ENCODE assay signal across 20 cellular contexts in the genomic region with DNA sequence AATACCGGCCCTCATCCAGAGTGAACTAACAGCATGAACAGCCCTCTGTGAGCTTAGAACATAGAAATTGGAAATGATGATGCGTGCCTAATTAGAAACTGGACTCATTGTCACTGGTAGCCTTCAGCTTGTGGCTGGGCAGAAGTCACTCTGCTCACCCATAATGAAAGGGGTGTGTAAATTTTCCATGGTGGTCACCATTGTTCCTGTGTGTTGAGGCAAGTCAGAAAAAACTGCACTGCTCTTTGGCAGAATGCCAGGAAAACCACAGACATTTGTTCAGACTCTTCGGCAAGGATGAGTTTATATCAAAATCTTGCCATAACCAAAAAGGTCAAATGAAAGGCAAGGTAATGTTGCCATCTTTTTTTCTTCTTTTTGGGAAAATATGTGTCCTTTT.
DNase-seq lines count a peak whose midpoint lies in the region; ATAC-seq and TF ChIP-seq lines count a peak whose summit lies in the region.
"Had no signal": no experiment of that assay in that cellular context is flagged by ENCODE, and none has a peak within 500 bp of the region (broad histone marks: within the 10 kb centered on the region; RNA-seq: fewer than 3 reads in every experiment).

No MANE protein-coding gene starts in this region.

- H3K36me3 ChIP-seq in BE2C (no peaks in the 10 kb centered on the region), body of pancreas (replicated peaks in 1 of 2; ENCODE audit: insufficient read depth in 1 of 2, low read depth in 2 of 2) (no peaks in the 10 kb centered on the region)
- H3K36me3 ChIP-seq: gastrocnemius medialis, SJSA1 had no signal

- H3K4me3 ChIP-seq in BE2C (ENCODE audit: low read depth, low read length) (no peak overlapping the region), body of pancreas (no peak overlapping the region)
- H3K4me3 ChIP-seq: gastrocnemius medialis, mucosa of descending colon, SJSA1, testis had no signal

- no peaks in the 10 kb centered on the region for H3K4me1 ChIP-seq in BE2C
- H3K4me1 ChIP-seq in body of pancreas, result no peaks in the 10 kb centered on the region
- H3K4me1 ChIP-seq: gastrocnemius medialis, SJSA1, testis had no signal

- DNase-seq in BE2C, result peak; percentile 16
- DNase-seq in Caki2 (ENCODE audit: low read depth), result peak; percentile 26
- peak; percentile 65 for DNase-seq in NCI-H69 (lab: John Stamatoyannopoulos, UW)
- DNase-seq in cerebellar cortex (ENCODE audit: low spot score), result peak; percentile 6
- no peak for DNase-seq in NCI-H524 treated with DMSO at 0.1 percent for 48 hours (lab: John Stamatoyannopoulos, UW)
- DNase-seq in activated T-cell treated with anti-CD3 and anti-CD28 coated beads, Interleukin-2, amount 50 U/mL, for 48 hours, result no peak
- DNase-seq in ecto neural progenitor cell (ENCODE audit: low spot score), result no peak
- no peak for DNase-seq in body of pancreas
- DNase-seq: activated CD4-positive, CD25-positive, alpha-beta regulatory T cell treated with anti-CD3 and anti-CD28 coated beads, Interleukin-2, amount 50 U/mL, for 72 hours; activated CD8-positive, alpha-beta memory T cell treated with anti-CD3 and anti-CD28 coated beads for 24 hours; activated naive CD8-positive, alpha-beta T cell treated with anti-CD3 and anti-CD28 coated beads for 36 hours; gastrocnemius medialis; mucosa of descending colon; NCI-H446 treated with DMSO at 0.1 percent for 48 hours; PC-3; testis had no signal

- no peak for ATAC-seq in body of pancreas
- ATAC-seq: gastrocnemius medialis; left lobe of liver; mucosa of descending colon; PC-3; stimulated activated effector memory CD8-positive, alpha-beta T cell treated with anti-CD3 and anti-CD28 coated beads, Interleukin-12 subunit alpha, Interleukin-12 subunit beta, amount 100 ng/mL, for 72 hours had no signal

- no peak overlapping the region for H3K27ac ChIP-seq in body of pancreas
- H3K27ac ChIP-seq: epithelial cell of prostate, gastrocnemius medialis, SJSA1, testis had no signal

- H3K27me3 ChIP-seq in BE2C, result no peaks in the 10 kb centered on the region
- no peaks in the 10 kb centered on the region for H3K27me3 ChIP-seq in body of pancreas
- H3K27me3 ChIP-seq: gastrocnemius medialis, SJSA1, testis had no signal

- intact Hi-C loops in body of pancreas (cut with DNase I), result no loop called here

- in situ Hi-C loops in Caki2 (cut with HindIII; ENCODE audit: low pct_unique_long_range_greater_than_20kb, low sequenced_read_pairs), result no loop called here

- no peak for TF ChIP-seq POLR2A in body of pancreas (IDR thresholded peaks at IDR 0.05)

- WGBS in body of pancreas, 2 donors, result 55 to 66% methylated on average over 3 of the region's 3 CpGs

- TF ChIP-seq CTCF in BE2C (IDR thresholded peaks at IDR 0.05; ENCODE audit: low read depth, low read length) (no peak), body of pancreas (IDR thresholded peaks at IDR 0.05) (no peak)

- H3K9me3 ChIP-seq in BE2C (no peaks in the 10 kb centered on the region), body of pancreas (no peaks in the 10 kb centered on the region)
- H3K9me3 ChIP-seq: gastrocnemius medialis, mucosa of descending colon, SJSA1, testis had no signal

Comparison
In these comparisons a context has a peak if more than half of its experiments do, and no peak if none do; other contexts are left out.
1. DNase-seq: peak in BE2C (single experiment), Caki2 (single experiment), NCI-H69 (single experiment) and cerebellar cortex (single experiment); none in NCI-H524 treated with DMSO at 0.1 percent for 48 hours (single experiment), activated T-cell treated with anti-CD3 and anti-CD28 coated beads, Interleukin-2, amount 50 U/mL, for 48 hours (0 of 2), ecto neural progenitor cell (single experiment) and body of pancreas (0 of 4).